ENCODE assay signal across 10 cellular contexts in genomic region chr19:53908933-53909415, GRCh38. TPM values are rescaled to one million over a fixed set of nuclear protein-coding genes. Genes with fewer than 3 reads are reported as not detected.
DNase-seq lines count a peak whose midpoint lies in the region; ATAC-seq and TF ChIP-seq lines count a peak whose summit lies in the region.
"Had no signal": no experiment of that assay in that cellular context is flagged by ENCODE, and none has a peak within 500 bp of the region (broad histone marks: within the 10 kb centered on the region; RNA-seq: fewer than 3 reads in every experiment).

A gene with protein sequence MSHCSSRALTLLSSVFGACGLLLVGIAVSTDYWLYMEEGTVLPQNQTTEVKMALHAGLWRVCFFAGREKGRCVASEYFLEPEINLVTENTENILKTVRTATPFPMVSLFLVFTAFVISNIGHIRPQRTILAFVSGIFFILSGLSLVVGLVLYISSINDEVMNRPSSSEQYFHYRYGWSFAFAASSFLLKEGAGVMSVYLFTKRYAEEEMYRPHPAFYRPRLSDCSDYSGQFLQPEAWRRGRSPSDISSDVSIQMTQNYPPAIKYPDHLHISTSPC (plus strand): TSS chr19:53909278. CDS start chr19:53912832, 3,554 bp downstream.

- no peak for TF ChIP-seq EP300 in suprapubic skin (IDR thresholded peaks at IDR 0.05)

- no peak for TF ChIP-seq POLR2A in suprapubic skin (IDR thresholded peaks at IDR 0.05)

- TF ChIP-seq CTCF in heart right ventricle (IDR thresholded peaks at IDR 0.05) (no peak), suprapubic skin (IDR thresholded peaks at IDR 0.05) (no peak)

- WGBS in right cardiac atrium, result 4% methylated on average over 28 of the region's 28 CpGs
- 1 to 2% methylated on average over 19 to 28 of the region's 28 CpGs for WGBS in heart right ventricle, 2 donors
- 3% methylated on average over 19 of the region's 28 CpGs for WGBS in suprapubic skin

- H3K27ac ChIP-seq in right cardiac atrium (ENCODE audit: low read length), result no peak within 1 kb of the TSS
- no peak within 1 kb of the TSS for H3K27ac ChIP-seq in heart right ventricle
- H3K27ac ChIP-seq in caudate nucleus (ENCODE audit: low read depth, low read length), result peak within 1 kb of the TSS; percentile 58
- no peak within 1 kb of the TSS for H3K27ac ChIP-seq in suprapubic skin

- H3K4me3 Mint-ChIP-seq in memory B cell, result peak within 1 kb of the TSS; percentile 28

- H3K4me3 ChIP-seq in right cardiac atrium (ENCODE audit: low read length), result peak within 1 kb of the TSS; percentile 8
- H3K4me3 ChIP-seq in heart right ventricle, result peak within 1 kb of the TSS in 1 of 10 donors; percentile 7
- H3K4me3 ChIP-seq in suprapubic skin, result no peak within 1 kb of the TSS

- H3K27me3 ChIP-seq in right cardiac atrium (ENCODE audit: control insufficient read depth, insufficient read depth) (no peaks in the 10 kb centered on the region), heart right ventricle (peaks cover 23 to 95% (median 79%) of the 10 kb centered on the region in 7 donors), suprapubic skin (peaks cover 94% of the 10 kb centered on the region)

- H3K9me3 Mint-ChIP-seq in memory B cell, result peaks cover 14% of the 10 kb centered on the region

- H3K4me1 ChIP-seq in right cardiac atrium (ENCODE audit: control insufficient read depth, insufficient read depth, low read length), result no peaks in the 10 kb centered on the region
- H3K4me1 ChIP-seq in heart right ventricle, result peaks cover 0 to 26% (median 19%) of the 10 kb centered on the region in 9 donors
- H3K4me1 ChIP-seq in suprapubic skin, result peaks cover 10% of the 10 kb centered on the region

- H3K9me3 ChIP-seq in right cardiac atrium (ENCODE audit: control insufficient read depth, low read length) (no peaks in the 10 kb centered on the region), heart right ventricle (no peaks in the 10 kb centered on the region), suprapubic skin (no peaks in the 10 kb centered on the region)

- peaks cover 46% of the 10 kb centered on the region for H3K27me3 Mint-ChIP-seq in memory B cell

- intact Hi-C loops in right cardiac atrium (cut with DNase I) (loop anchor here in 2 of 4 donors (10.0 kb wide), 1 partner anchor 116 kb away; no protein-coding TSS in a partner anchor), heart right ventricle (cut with DNase I) (loop anchor here (2.0 to 10.0 kb wide), 3 partner anchors 30 to 113 kb away; no protein-coding TSS in a partner anchor)

- peaks cover 12% of the 10 kb centered on the region for H3K36me3 Mint-ChIP-seq in memory B cell

- ATAC-seq in right cardiac atrium (no peak), heart right ventricle (no peak), memory B cell (ENCODE audit: low read depth) (no peak)

- no peak within 1 kb of the TSS for H3K27ac Mint-ChIP-seq in memory B cell

- DNase-seq in right cardiac atrium (peak in 1 of 3 donors; percentile 21), heart right ventricle (no peak), caudate nucleus (lab: John Stamatoyannopoulos, UW) (peak in 37 of 61 donors; percentile 8 to 58 (median 27)), memory B cell (ENCODE audit: low spot score in 2 of 2) (no peak), NCI-H1092 treated with DMSO at 0.1 percent for 48 hours (lab: John Stamatoyannopoulos, UW) (no peak), NCI-H1930 (lab: John Stamatoyannopoulos, UW) (no peak), suprapubic skin (ENCODE audit: low spot score in 2 of 2) (no peak), A172 (ENCODE audit: low spot score) (no peak)
- DNase-seq: SHP77 had no signal

- H3K4me1 Mint-ChIP-seq in memory B cell, result peaks cover 15% of the 10 kb centered on the region

- H3K36me3 ChIP-seq in heart right ventricle (no peaks in the 10 kb centered on the region), suprapubic skin (no peaks in the 10 kb centered on the region)

RNA-seq across cellular contexts. Expression of the gene that starts here (rescaled TPM):
- total RNA-seq in right cardiac atrium, result not detected
- polyA plus RNA-seq in right cardiac atrium, result 0.05 TPM
- not detected for total RNA-seq in heart right ventricle
- polyA plus RNA-seq in heart right ventricle, result not detected
- total RNA-seq in suprapubic skin, result not detected
- total RNA-seq in A172 (2014; rRNA removed; shearing (Covaris generic)), result 0.07 TPM in 1 of 2 replicates, not detected in the other
- total RNA-seq: sciatic nerve had no signal

Comparison
In these comparisons a context has a peak if more than half of its experiments do, and no peak if none do; other contexts are left out.
1. DNase-seq: peak in caudate nucleus (37 of 61); none in heart right ventricle (0 of 2), memory B cell (0 of 2), NCI-H1092 treated with DMSO at 0.1 percent for 48 hours (single experiment), NCI-H1930 (0 of 2), suprapubic skin (0 of 2) and A172 (single experiment).